Comparison of ENCODE assay signal across 1 cellular context in the genomic region with DNA sequence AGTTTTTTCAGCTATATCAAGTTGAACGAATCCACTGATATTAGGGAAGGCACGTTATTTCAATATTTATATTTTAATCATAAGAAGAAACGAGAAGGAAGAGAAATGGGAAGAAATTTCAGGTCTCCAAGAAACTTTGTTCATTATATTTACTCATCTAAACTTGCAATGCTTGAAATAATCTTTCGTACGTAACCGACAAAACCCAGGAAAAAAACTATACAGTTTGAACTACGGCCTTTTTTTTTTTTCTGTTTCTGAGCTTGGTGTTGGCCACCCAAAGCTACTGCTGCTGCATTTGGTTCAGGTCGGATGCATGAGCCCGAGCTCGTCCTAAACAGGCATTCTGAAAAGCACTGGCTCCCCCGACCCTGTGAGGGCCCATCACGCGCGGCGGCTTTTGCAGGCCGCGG.
A peak's percentile ranks its signal among the peaks of the same experiment; 100 is the strongest.
TF ChIP-seq lines count a peak whose summit lies in the region.

No MANE protein-coding gene starts in this region.

TF ChIP-seq in GM12878, 131 proteins besides CTCF, POLR2A, EP300 and RAD21:
- TF ChIP-seq SUPT20H (IDR thresholded peaks at IDR 0.05; ENCODE audit: borderline replicate concordance, control insufficient read depth, low read depth, low read length) (no peak), EZH2 (IDR thresholded peaks at IDR 0.05; ENCODE audit: borderline replicate concordance, control insufficient read depth, low read depth, low read length) (peak; percentile 85; the same call in 1 of the 2 replicates), ETV6 (conservative IDR thresholded peaks at IDR 0.05 in 1 of 2, IDR thresholded peaks at IDR 0.05 in 1 of 2; ENCODE audit: borderline replicate concordance in 1 of 2, low read depth in 1 of 2) (no peak)
